ENCODE assay signal across 11 cellular contexts in genomic region chr16:89352091-89352681, GRCh38.
A peak's percentile ranks its signal among the peaks of the same experiment; 100 is the strongest.
DNase-seq lines count a peak whose midpoint lies in the region; ATAC-seq and TF ChIP-seq lines count a peak whose summit lies in the region.
"Had no signal": no experiment of that assay in that cellular context is flagged by ENCODE, and none has a peak within 500 bp of the region (broad histone marks: within the 10 kb centered on the region; RNA-seq: fewer than 3 reads in every experiment).

No MANE protein-coding gene starts in this region.

- peaks cover 24% of the 10 kb centered on the region for H3K36me3 Mint-ChIP-seq in HFFc6 (ENCODE audit: low read depth)
- peaks cover 46% of the 10 kb centered on the region for H3K36me3 Mint-ChIP-seq in activated CD8-positive, alpha-beta T cell treated with anti-CD3 and anti-CD28 coated beads, Interleukin-2, amount 10 ng/mL, durations not matched to agents 7 days and 5 days (ENCODE audit: low read depth)

- no peaks in the 10 kb centered on the region for H3K27me3 ChIP-seq in psoas muscle (ENCODE audit: insufficient read depth in 3 of 3, low read length in 2 of 3)

- no peak overlapping the region for H3K4me3 ChIP-seq in psoas muscle

- H3K4me3 Mint-ChIP-seq in HFFc6, result no peak overlapping the region
- no peak overlapping the region for H3K4me3 Mint-ChIP-seq in activated CD8-positive, alpha-beta T cell treated with anti-CD3 and anti-CD28 coated beads, Interleukin-2, amount 10 ng/mL, durations not matched to agents 7 days and 5 days

- no peak for DNase-seq in HFFc6
- no peak for DNase-seq in activated CD8-positive, alpha-beta T cell treated with anti-CD3 and anti-CD28 coated beads, Interleukin-2, amount 10 ng/mL, durations not matched to agents 7 days and 5 days
- no peak for DNase-seq in left cardiac atrium
- peak in 1 of 2 donors; percentile 44 for DNase-seq in psoas muscle
- DNase-seq in stimulated activated CD4-positive, alpha-beta T cell treated with anti-CD3 and anti-CD28 coated beads, Interleukin-1b, Interleukin-23, amount 100 ng/mL, for 48 hours, result no peak
- DNase-seq in NCI-H146 treated with DMSO at 0.1 percent for 48 hours (lab: John Stamatoyannopoulos, UW; ENCODE audit: unreplicated experiment), result no peak
- DNase-seq: activated effector memory CD4-positive, alpha-beta T cell treated with Interleukin-2 at 50 U/mL for 16 hours; DMS53; MM.1S had no signal

- H3K27ac ChIP-seq in psoas muscle, result peak overlapping the region; percentile 82
- H3K27ac ChIP-seq: VCaP had no signal

- H3K4me1 Mint-ChIP-seq in HFFc6 (ENCODE audit: low read depth), result peaks cover 52% of the 10 kb centered on the region
- peaks cover 84% of the 10 kb centered on the region for H3K4me1 Mint-ChIP-seq in activated CD8-positive, alpha-beta T cell treated with anti-CD3 and anti-CD28 coated beads, Interleukin-2, amount 10 ng/mL, durations not matched to agents 7 days and 5 days (ENCODE audit: low read depth)

- H3K27me3 Mint-ChIP-seq in HFFc6 (ENCODE audit: insufficient read depth), result peaks cover 3% of the 10 kb centered on the region; the same call in 1 of the 2 replicates
- H3K27me3 Mint-ChIP-seq in activated CD8-positive, alpha-beta T cell treated with anti-CD3 and anti-CD28 coated beads, Interleukin-2, amount 10 ng/mL, durations not matched to agents 7 days and 5 days (ENCODE audit: low read depth), result no peaks in the 10 kb centered on the region

- CTCF ChIA-PET in activated CD8-positive, alpha-beta T cell treated with anti-CD3 and anti-CD28 coated beads, Interleukin-2, amount 10 ng/mL, durations not matched to agents 7 days and 5 days (lab: Charles Lee), result interaction anchor here (0.9 to 1.1 kb wide), 4 partner anchors 10 to 18 kb away, joined by 3 read pairs; no protein-coding TSS in a partner anchor

- H3K9me3 ChIP-seq in psoas muscle, result no peaks in the 10 kb centered on the region

- ATAC-seq in activated CD8-positive, alpha-beta T cell treated with anti-CD3 and anti-CD28 coated beads, Interleukin-2, amount 10 ng/mL, durations not matched to agents 7 days and 5 days, result peak; percentile 25
- ATAC-seq in left cardiac atrium, result peak; percentile 76
- peak in 1 of 4 donors; percentile 18 for ATAC-seq in psoas muscle
- ATAC-seq in GM21381 (IDR thresholded peaks at IDR 0.05; ENCODE audit: unreplicated experiment), result no peak

- 58 to 84% (median 66%) methylated on average over 13 of the region's 13 CpGs for WGBS in psoas muscle, 3 donors

- H3K27ac Mint-ChIP-seq in HFFc6, result 0 out of 2 replicates have a peak overlapping the region, but pooled peaks have one; percentile 13
- H3K27ac Mint-ChIP-seq in activated CD8-positive, alpha-beta T cell treated with anti-CD3 and anti-CD28 coated beads, Interleukin-2, amount 10 ng/mL, durations not matched to agents 7 days and 5 days, result peak overlapping the region; percentile 78

- intact Hi-C loops in left cardiac atrium (cut with DNase I), result loop anchor here in 1 of 2 donors (10.0 kb wide), 1 partner anchor 153 kb away; the partner anchor contains the start of gene SPG7
- intact Hi-C loops in psoas muscle (cut with DNase I), result loop anchor here in 1 of 2 donors (10.0 kb wide), 1 partner anchor 133 kb away; no protein-coding TSS in a partner anchor

- H3K9me3 Mint-ChIP-seq in HFFc6, result no peaks in the 10 kb centered on the region
- no peaks in the 10 kb centered on the region for H3K9me3 Mint-ChIP-seq in activated CD8-positive, alpha-beta T cell treated with anti-CD3 and anti-CD28 coated beads, Interleukin-2, amount 10 ng/mL, durations not matched to agents 7 days and 5 days (ENCODE audit: insufficient read depth)

- TF ChIP-seq CTCF in HFFc6 (IDR thresholded peaks at IDR 0.05) (no peak), psoas muscle (IDR thresholded peaks at IDR 0.05) (no peak)

- no peaks in the 10 kb centered on the region for H3K36me3 ChIP-seq in psoas muscle (ENCODE audit: insufficient read depth in 1 of 2, low read depth in 1 of 2)

- peaks cover 56% of the 10 kb centered on the region for H3K4me1 ChIP-seq in psoas muscle

- POLR2A ChIA-PET in activated CD8-positive, alpha-beta T cell treated with anti-CD3 and anti-CD28 coated beads, Interleukin-2, amount 10 ng/mL, durations not matched to agents 7 days and 5 days (lab: Charles Lee), result interaction anchor here (1.2 kb wide), 1 partner anchor 156 kb away, joined by 3 read pairs; the partner anchor contains the start of gene SPG7
